14 cellular contexts compared by ENCODE assay signal in genomic region chr20:47862841-47863240, GRCh38.
A peak's percentile ranks its signal among the peaks of the same experiment; 100 is the strongest.
DNase-seq lines count a peak whose midpoint lies in the region; ATAC-seq and TF ChIP-seq lines count a peak whose summit lies in the region.
"Had no signal": no experiment of that assay in that cellular context is flagged by ENCODE, and none has a peak within 500 bp of the region (broad histone marks: within the 10 kb centered on the region; RNA-seq: fewer than 3 reads in every experiment).

No MANE protein-coding gene starts in this region.

- DNase-seq in NCI-H82 (lab: John Stamatoyannopoulos, UW) = peak; percentile 83
- DNase-seq in PC-3 = no peak
- peak; percentile 89 for DNase-seq in mesendoderm
- no peak for DNase-seq in activated naive CD8-positive, alpha-beta T cell treated with anti-CD3 and anti-CD28 coated beads for 36 hours
- DNase-seq in hippocampal formation (lab: John Stamatoyannopoulos, UW) = no peak
- DNase-seq in Ammon's horn (ENCODE audit: low spot score) = no peak
- DNase-seq: ACHN; Caco-2; CD4-positive, alpha-beta T cell; GM23248; IMR-90 had no signal

- intact Hi-C loops in PC-3 (cut with micrococcal nuclease) = no loop called here

- H3K4ac ChIP-seq in mesendoderm (ENCODE audit: low read depth, low read length) = no peak overlapping the region

- no peaks in the 10 kb centered on the region for H3K79me1 ChIP-seq in mesendoderm (ENCODE audit: low read length)

- H3K36me3 Mint-ChIP-seq in activated naive CD8-positive, alpha-beta T cell treated with anti-CD3 and anti-CD28 coated beads for 36 hours = no peaks in the 10 kb centered on the region

- H3K27me3 Mint-ChIP-seq in activated naive CD8-positive, alpha-beta T cell treated with anti-CD3 and anti-CD28 coated beads for 36 hours = peaks cover 3% of the 10 kb centered on the region

- H3K4me3 ChIP-seq in PC-3 (ENCODE audit: low read length) (no peak overlapping the region), mesendoderm (ENCODE audit: low read length) (no peak overlapping the region)
- H3K4me3 ChIP-seq: GM23248, HAP-1 had no signal

- H3K27me3 ChIP-seq in PC-3 (ENCODE audit: low read length) (no peaks in the 10 kb centered on the region), mesendoderm (ENCODE audit: insufficient read depth, low read length, poor library complexity) (no peaks in the 10 kb centered on the region)

- H3K56ac ChIP-seq in mesendoderm (ENCODE audit: low read length) = no peak overlapping the region

- no peak overlapping the region for H2BK5ac ChIP-seq in mesendoderm (ENCODE audit: low read length)

- H3K4me2 ChIP-seq in PC-3 (ENCODE audit: low read length) (no peak overlapping the region), mesendoderm (ENCODE audit: low read length) (no peak overlapping the region)

- H3K27ac Mint-ChIP-seq in activated naive CD8-positive, alpha-beta T cell treated with anti-CD3 and anti-CD28 coated beads for 36 hours = no peak overlapping the region
- H3K27ac Mint-ChIP-seq: CD4-positive, alpha-beta T cell had no signal

- H3K23ac ChIP-seq in mesendoderm (ENCODE audit: low read length) = no peak overlapping the region

- H2BK15ac ChIP-seq in mesendoderm (replicated peaks; ENCODE audit: low read depth) = no peak overlapping the region

- CTCF ChIA-PET in PC-3 (lab: Charles Lee) = no interaction called here

- no peaks in the 10 kb centered on the region for H3K9me3 ChIP-seq in PC-3 (ENCODE audit: low read length)
- H3K9me3 ChIP-seq: Caco-2, HAP-1 had no signal

- ATAC-seq in PC-3 = no peak

- POLR2A ChIA-PET in PC-3 (lab: Charles Lee; ENCODE audit: unreplicated experiment) = no interaction called here

- H3K4me1 ChIP-seq in PC-3 (ENCODE audit: insufficient read depth, low read length) (peaks cover 15% of the 10 kb centered on the region), mesendoderm (ENCODE audit: control insufficient read depth, low read depth, low read length) (peaks cover 2% of the 10 kb centered on the region)

- WGBS in mesendoderm (ENCODE audit: extremely low coverage, insufficient coverage, low lambda C conversion rate) = no CpG with 5 or more reads among the region's 3 CpGs

- no peak overlapping the region for H4K8ac ChIP-seq in mesendoderm (ENCODE audit: low read depth, low read length)

- H4K20me1 ChIP-seq in PC-3 (ENCODE audit: low read length) = no peaks in the 10 kb centered on the region

- no peaks in the 10 kb centered on the region for H3K9me2 ChIP-seq in PC-3 (replicated peaks; ENCODE audit: low read length)

- H3K4me3 Mint-ChIP-seq in activated naive CD8-positive, alpha-beta T cell treated with anti-CD3 and anti-CD28 coated beads for 36 hours = no peak overlapping the region
- H3K4me3 Mint-ChIP-seq: CD4-positive, alpha-beta T cell had no signal

- H3K79me2 ChIP-seq in PC-3 (ENCODE audit: low read length) (no peaks in the 10 kb centered on the region), mesendoderm (ENCODE audit: control insufficient read depth, insufficient read depth, low read length) (no peaks in the 10 kb centered on the region)

- no TSS peak for BruUV-seq in PC-3 (replicated peaks; lab: Mats Ljungman, UMichigan)

- no peak overlapping the region for H3K9ac ChIP-seq in PC-3 (ENCODE audit: low read length)
- no peak overlapping the region for H3K9ac ChIP-seq in mesendoderm (ENCODE audit: low read length)
- H3K9ac ChIP-seq: GM23248 had no signal

- no peak overlapping the region for H2AK5ac ChIP-seq in mesendoderm (ENCODE audit: low read length)

- no peak overlapping the region for H4K5ac ChIP-seq in mesendoderm (ENCODE audit: low read length)

- H3K36me3 ChIP-seq in PC-3 (ENCODE audit: low read depth, low read length) = no peaks in the 10 kb centered on the region
- no peaks in the 10 kb centered on the region for H3K36me3 ChIP-seq in mesendoderm (ENCODE audit: control insufficient read depth, insufficient read depth, low read length)
- H3K36me3 ChIP-seq: HAP-1 had no signal

- H3F3A ChIP-seq in PC-3 (ENCODE audit: low read length, unreplicated experiment) = no peaks in the 10 kb centered on the region

- H3K27ac ChIP-seq in PC-3 (ENCODE audit: low read length) (no peak overlapping the region), mesendoderm (ENCODE audit: low read depth, low read length) (no peak overlapping the region)
- H3K27ac ChIP-seq: C4-2B, GM23248, HL-60 had no signal

- no peaks in the 10 kb centered on the region for H3K9me3 Mint-ChIP-seq in activated naive CD8-positive, alpha-beta T cell treated with anti-CD3 and anti-CD28 coated beads for 36 hours
- H3K9me3 Mint-ChIP-seq: CD4-positive, alpha-beta T cell had no signal

- peak overlapping the region; percentile 4; the same call in 1 of the 2 replicates for H2AFZ ChIP-seq in PC-3 (ENCODE audit: low read length)
- H2AFZ ChIP-seq: GM23248 had no signal

- no peak overlapping the region for H2BK120ac ChIP-seq in mesendoderm (ENCODE audit: low read depth, low read length)

- no peak overlapping the region for H3K18ac ChIP-seq in mesendoderm (ENCODE audit: low read length)

- H3K4me1 Mint-ChIP-seq in activated naive CD8-positive, alpha-beta T cell treated with anti-CD3 and anti-CD28 coated beads for 36 hours = no peaks in the 10 kb centered on the region

- no peak for TF ChIP-seq CTCF in PC-3 (conservative IDR thresholded peaks at IDR 0.05; ENCODE audit: low read depth, low read length)

Comparison
In these comparisons a context has a peak if more than half of its experiments do, and no peak if none do; other contexts are left out.
1. DNase-seq: peak in NCI-H82 (single experiment) and mesendoderm (single experiment); none in PC-3 (single experiment), activated naive CD8-positive, alpha-beta T cell treated with anti-CD3 and anti-CD28 coated beads for 36 hours (single experiment), hippocampal formation (0 of 2) and Ammon's horn (single experiment).